In the genomic region with DNA sequence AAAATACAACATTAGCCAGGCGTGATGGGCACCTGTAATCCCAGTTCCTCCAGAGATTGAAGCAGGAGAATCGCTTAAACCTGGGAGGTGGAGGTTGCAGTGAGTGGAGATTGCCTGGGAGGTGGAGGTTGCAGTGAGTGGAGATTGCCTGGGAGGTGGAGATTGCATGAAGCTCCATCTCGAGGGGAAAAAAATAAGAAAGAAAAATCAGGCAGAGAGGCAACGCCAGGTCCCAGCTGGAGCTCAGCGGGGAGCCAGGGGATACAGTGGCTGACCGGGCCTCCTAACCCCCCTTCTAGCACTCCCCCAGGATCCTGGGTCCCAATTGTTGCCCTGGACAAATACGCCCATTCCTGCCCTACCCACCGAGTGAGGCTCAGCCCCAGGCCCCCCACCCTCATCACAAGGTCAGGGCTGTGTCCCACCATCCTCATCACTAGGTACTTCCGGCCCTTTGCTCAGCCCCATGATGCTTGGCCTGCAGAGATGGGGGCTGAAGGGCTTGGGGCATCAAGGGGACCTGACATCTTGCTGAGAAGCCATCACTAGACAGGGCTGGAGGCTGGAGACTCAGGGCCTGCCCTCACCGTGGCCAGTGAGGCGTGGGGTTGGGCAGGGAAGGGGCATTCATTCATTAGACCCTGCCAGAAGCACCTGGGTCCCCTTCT, we compare ENCODE assay signal across 7 cellular contexts. TPM values are rescaled to one million over a fixed set of nuclear protein-coding genes. Genes with fewer than 3 reads are reported as not detected.
DNase-seq lines count a peak whose midpoint lies in the region; ATAC-seq and TF ChIP-seq lines count a peak whose summit lies in the region.

No MANE protein-coding gene starts in this region.

- H3K36me3 Mint-ChIP-seq in H9 (ENCODE audit: insufficient read depth in 1 of 3, low read depth in 3 of 3) (peaks cover 4 to 19% (median 19%) of the 10 kb centered on the region in 3 experiments; a peak in 5 of 7 replicates), T-cell (peaks cover 9% of the 10 kb centered on the region)

- POLR2A ChIA-PET in T-cell (lab: Charles Lee), result no interaction called here

- no peak overlapping the region for H4K8ac ChIP-seq in H9 (replicated peaks; ENCODE audit: insufficient read length, low read depth, low read length)

- H3K79me2 ChIP-seq in H9 (ENCODE audit: insufficient read depth, low read length), result no peaks in the 10 kb centered on the region

- H4K91ac ChIP-seq in H9 (ENCODE audit: insufficient read length, low read depth, low read length), result no peak overlapping the region

- no peak overlapping the region for H2BK15ac ChIP-seq in H9 (ENCODE audit: low read depth, low read length)

- H3K27me3 ChIP-seq in H9 (ENCODE audit: insufficient read depth, low read length), result no peaks in the 10 kb centered on the region

- CTCF ChIA-PET in T-cell (lab: Charles Lee), result interaction anchor here in 1 of 2 donors (0.7 kb wide), 1 partner anchor 162 kb away, joined by 3 read pairs; no protein-coding TSS in a partner anchor

- H3K4ac ChIP-seq in H9 (ENCODE audit: low read depth, low read length), result no peak overlapping the region

- no peaks in the 10 kb centered on the region; the same call in 1 of the 2 replicates for H3K4me1 ChIP-seq in H9 (ENCODE audit: insufficient read depth, low read length)

- TF ChIP-seq CTCF in H9 (conservative IDR thresholded peaks at IDR 0.05) (no peak), fibroblast of mammary gland (conservative IDR thresholded peaks at IDR 0.05; ENCODE audit: control insufficient read depth, insufficient read depth, low read depth, low read length) (no peak)

- no peak overlapping the region for H2BK120ac ChIP-seq in H9 (ENCODE audit: low read depth, low read length, poor library complexity, severe bottlenecking)

- peaks cover 10 to 16% of the 10 kb centered on the region in 2 experiments for H3K4me1 Mint-ChIP-seq in H9
- H3K4me1 Mint-ChIP-seq in T-cell, result peaks cover 29 to 32% (median 29%) of the 10 kb centered on the region in 3 donors

- no peak overlapping the region for H3K27ac ChIP-seq in H9 (ENCODE audit: insufficient read length, low read depth, low read length)
- peak overlapping the region in 8 of 21 experiments; percentile 31 to 98 (median 90) for H3K27ac ChIP-seq in skin epidermis

- WGBS in H9 (ENCODE audit: extremely low coverage, insufficient read length, low lambda C conversion rate), result no CpG with 5 or more reads among the region's 11 CpGs

- H3K27me3 Mint-ChIP-seq in H9 (ENCODE audit: low read depth) (peaks cover 19% of the 10 kb centered on the region), T-cell (no peaks in the 10 kb centered on the region)

- H3K23ac ChIP-seq in H9 (ENCODE audit: insufficient read length, low read depth, low read length), result no peak overlapping the region

- H3K4me3 Mint-ChIP-seq in H9, result peak overlapping the region; percentile 69 to 78; a peak in 4 of 5 replicates
- peak overlapping the region; percentile 78 for H3K4me3 Mint-ChIP-seq in T-cell

- no peaks in the 10 kb centered on the region for H3K9me3 ChIP-seq in H9 (ENCODE audit: control insufficient read depth, low read depth, low read length)

- no peaks in the 10 kb centered on the region for H3K23me2 ChIP-seq in H9 (ENCODE audit: insufficient read length, low read depth, low read length, poor library complexity, severe bottlenecking)

- H3K18ac ChIP-seq in H9 (ENCODE audit: insufficient read length, low read depth, low read length), result no peak overlapping the region

- H2AFZ ChIP-seq in H9 (ENCODE audit: low read length), result no peak overlapping the region

- DNase-seq in H9, result no peak
- no peak for DNase-seq in T-cell
- no peak for DNase-seq in fibroblast of mammary gland (ENCODE audit: low read depth)
- no peak for DNase-seq in DMS53 (lab: John Stamatoyannopoulos, UW)

- H2BK5ac ChIP-seq in H9 (ENCODE audit: insufficient read length, low read length), result no peak overlapping the region

- no peak overlapping the region for H3K9ac ChIP-seq in H9 (ENCODE audit: extremely low read depth, insufficient read length, low read length)

- H3K14ac ChIP-seq in H9 (ENCODE audit: insufficient read depth, low read length), result no peak overlapping the region; the same call in 1 of the 2 replicates

- H3T11ph ChIP-seq in H9 (ENCODE audit: low read length), result no peak overlapping the region

- H3K9me3 Mint-ChIP-seq in H9, result no peaks in the 10 kb centered on the region
- no peaks in the 10 kb centered on the region for H3K9me3 Mint-ChIP-seq in T-cell

- no peak overlapping the region for H3K56ac ChIP-seq in H9 (ENCODE audit: insufficient read length, low read depth, low read length)

- H4K5ac ChIP-seq in H9 (ENCODE audit: insufficient read length, low read depth, low read length), result no peak overlapping the region

- H2BK12ac ChIP-seq in H9 (ENCODE audit: insufficient read length, low read depth, low read length), result no peak overlapping the region

- H3K27ac Mint-ChIP-seq in H9, result no peak overlapping the region
- peak overlapping the region; percentile 27 to 39 for H3K27ac Mint-ChIP-seq in T-cell

- no peak overlapping the region for H2AK5ac ChIP-seq in H9 (ENCODE audit: insufficient read length, low read length)

- no peak overlapping the region for H2BK20ac ChIP-seq in H9 (ENCODE audit: low read depth, low read length, poor library complexity, severe bottlenecking)

- no peak for ATAC-seq in T-cell (replicated peaks in 1 of 4)
- no peak for ATAC-seq in HG03025 (IDR thresholded peaks at IDR 0.05; ENCODE audit: low FRiP score, unreplicated experiment)
- ATAC-seq in HG03139 (IDR thresholded peaks at IDR 0.05; ENCODE audit: unreplicated experiment), result no peak

- H3K79me1 ChIP-seq in H9 (ENCODE audit: insufficient read depth, low read depth, low read length, poor library complexity, severe bottlenecking), result no peaks in the 10 kb centered on the region

- H4K20me1 ChIP-seq in H9 (ENCODE audit: control insufficient read depth, insufficient read depth, insufficient read length), result no peaks in the 10 kb centered on the region

- H3K4me2 ChIP-seq in H9 (ENCODE audit: insufficient read depth, insufficient read length, low read length), result no peak overlapping the region

- H3K4me3 ChIP-seq in fibroblast of mammary gland (ENCODE audit: control insufficient read depth, low read depth, low read length), result peak overlapping the region; percentile 66
- H3K4me3 ChIP-seq in skin epidermis, result peak overlapping the region in 4 of 7 experiments; percentile 74 to 99 (median 92)

RNA-seq across cellular contexts. Expression of a gene that starts 1.9 kb away (rescaled TPM):
- 33.0 and 33.1 TPM in 2 replicates for total RNA-seq in H9 (2021)
- 10 to 100 TPM; 46.5 to 91.1 (median 83.0) TPM for total RNA-seq in T-cell

RNA-seq across cellular contexts. Expression of a gene that starts 10.2 kb away (rescaled TPM):
- total RNA-seq in H9 (2021) (14.6 and 16.3 TPM in 2 replicates), T-cell (10 to 100 TPM in 3 of 5 donors, 1 to 10 TPM in 2; 8.6 to 13.9 (median 12.8) TPM)

RNA-seq across cellular contexts. Expression of a gene that starts 10.3 kb away (rescaled TPM):
- total RNA-seq in H9 (2021), result 137 and 150 TPM in 2 replicates
- total RNA-seq in T-cell, result 1 to 10 TPM in 1 of 5 donors, under 1 TPM in 3, not detected in 1; 0.51 to 2.1 (median 0.75) TPM

RNA-seq across cellular contexts. Expression of a gene that starts 55.1 kb away (rescaled TPM):
- total RNA-seq in H9 (2021) (15.9 and 16.4 TPM in 2 replicates), T-cell (10 to 100 TPM in 2 of 5 donors, 1 to 10 TPM in 3; 5.0 to 12.7 (median 8.5) TPM)

Comparison
In these comparisons a context has a peak if more than half of its experiments do, and no peak if none do; other contexts are left out.
1. H3K27ac Mint-ChIP-seq: peak in T-cell (2 of 2); none in H9 (0 of 3).
2. RNA of a gene that starts 10.3 kb away (total RNA-seq): 137 to 150 TPM in H9; 0.51 to 2.1 TPM in T-cell; every median in the first group is over 10 times any median in the second.